In genomic region chr12:52633383-52633782, GRCh38 we compare ENCODE assay signal across 16 cellular contexts. TPM values are rescaled to one million over a fixed set of nuclear protein-coding genes. Genes with fewer than 3 reads are reported as not detected.
DNase-seq lines count a peak whose midpoint lies in the region; ATAC-seq and TF ChIP-seq lines count a peak whose summit lies in the region.
"Had no signal": no experiment of that assay in that cellular context is flagged by ENCODE, and none has a peak within 500 bp of the region (broad histone marks: within the 10 kb centered on the region; RNA-seq: fewer than 3 reads in every experiment).

No MANE protein-coding gene starts in this region.

- CTCF ChIA-PET in CD8-positive, alpha-beta T cell (lab: Charles Lee), result interaction anchor here (1.1 to 2.1 kb wide), 10 partner anchors 9 to 246 kb away, joined by 3 to 12 read pairs (median 8); partner anchors contain the start of gene KRT73
- CTCF ChIA-PET in OCI-LY7 (lab: Charles Lee; ENCODE audit: unreplicated experiment), result no interaction called here

- peak; percentile 65 for ATAC-seq in CD8-positive, alpha-beta T cell
- ATAC-seq: HCT116, WTC11 had no signal

- no peaks in the 10 kb centered on the region for H3K9me3 ChIP-seq in CD8-positive, alpha-beta T cell (ENCODE audit: low read length)
- no peaks in the 10 kb centered on the region for H3K9me3 ChIP-seq in OCI-LY7 (ENCODE audit: low read length)

- no peaks in the 10 kb centered on the region for H3K36me3 Mint-ChIP-seq in CD8-positive, alpha-beta T cell
- H3K36me3 Mint-ChIP-seq: WTC11 had no signal

- peaks cover 60% of the 10 kb centered on the region for H3K4me1 ChIP-seq in CD8-positive, alpha-beta T cell (ENCODE audit: insufficient read depth, low read length)
- H3K4me1 ChIP-seq in OCI-LY7 (ENCODE audit: insufficient read depth, low read length, poor library complexity, severe bottlenecking), result no peaks in the 10 kb centered on the region

- no peak overlapping the region for H3K4me3 ChIP-seq in CD8-positive, alpha-beta T cell (ENCODE audit: low read depth, low read length)
- no peak overlapping the region for H3K4me3 ChIP-seq in OCI-LY7 (ENCODE audit: low read depth, low read length, poor library complexity, severe bottlenecking)

- no peaks in the 10 kb centered on the region for H3K9me3 Mint-ChIP-seq in CD8-positive, alpha-beta T cell
- H3K9me3 Mint-ChIP-seq: WTC11 had no signal

- no peaks in the 10 kb centered on the region for H3K9me2 ChIP-seq in OCI-LY7 (ENCODE audit: insufficient read depth, low read length)

- intact Hi-C loops in CD8-positive, alpha-beta T cell (cut with DNase I, micrococcal nuclease), result no loop called here
- intact Hi-C loops in OCI-LY7 (cut with micrococcal nuclease; ENCODE audit: unreplicated experiment), result no loop called here

- H3K4me3 Mint-ChIP-seq in CD8-positive, alpha-beta T cell, result peak overlapping the region; percentile 47
- H3K4me3 Mint-ChIP-seq: WTC11 had no signal

- peak overlapping the region; percentile 5; the same call in 1 of the 2 replicates for H3K27ac ChIP-seq in C4-2B
- H3K27ac ChIP-seq in CD8-positive, alpha-beta T cell (ENCODE audit: low read depth, low read length), result no peak overlapping the region
- H3K27ac ChIP-seq in OCI-LY7 (ENCODE audit: low read depth, low read length, poor library complexity, severe bottlenecking), result no peak overlapping the region

- POLR2A ChIA-PET in CD8-positive, alpha-beta T cell (lab: Charles Lee), result interaction anchor here (0.9 to 6.4 kb wide), 9 partner anchors 8 to 77 kb away, joined by 3 to 41 read pairs (median 4); no protein-coding TSS in a partner anchor
- POLR2A ChIA-PET in OCI-LY7 (lab: Charles Lee), result no interaction called here

- BruUV-seq in OCI-LY7 (replicated peaks; lab: Mats Ljungman, UMichigan), result no TSS peak

- no peaks in the 10 kb centered on the region for H3K27me3 Mint-ChIP-seq in CD8-positive, alpha-beta T cell (ENCODE audit: low read depth)

- no peak overlapping the region for H3K4me2 ChIP-seq in OCI-LY7 (ENCODE audit: low read length)

- no peaks in the 10 kb centered on the region for H3K79me2 ChIP-seq in OCI-LY7 (ENCODE audit: insufficient read depth, low read depth, low read length)

- H3K27me3 ChIP-seq in CD8-positive, alpha-beta T cell (ENCODE audit: insufficient read depth, low read length), result no peaks in the 10 kb centered on the region

- no peaks in the 10 kb centered on the region for H4K20me1 ChIP-seq in OCI-LY7 (ENCODE audit: insufficient read depth, low read length)

- H3K4me1 Mint-ChIP-seq in CD8-positive, alpha-beta T cell (ENCODE audit: low read depth), result peaks cover 71% of the 10 kb centered on the region
- H3K4me1 Mint-ChIP-seq: WTC11 had no signal

- peak overlapping the region; percentile 72 for H3K27ac Mint-ChIP-seq in CD8-positive, alpha-beta T cell
- H3K27ac Mint-ChIP-seq: WTC11 had no signal

- DNase-seq in CD8-positive, alpha-beta T cell, result peak in 3 of 7 experiments; percentile 35 to 62 (median 48)
- peak; percentile 29 for DNase-seq in OCI-LY7 (ENCODE audit: low spot score)
- DNase-seq in ecto neural progenitor cell (ENCODE audit: low spot score), result peak; percentile 43
- no peak for DNase-seq in mucosa of gallbladder (ENCODE audit: low spot score)
- no peak for DNase-seq in NCI-H1436 treated with DMSO at 0.1 percent for 48 hours (lab: John Stamatoyannopoulos, UW)
- DNase-seq in stimulated activated CD4-positive, alpha-beta T cell treated with anti-CD3 and anti-CD28 coated beads, Interleukin-12 subunit alpha, Interleukin-12 subunit beta, amount 100 ng/mL, for 4 hours, result no peak
- DNase-seq: activated effector memory CD4-positive, alpha-beta T cell treated with Interleukin-2 at 50 U/mL for 16 hours; cerebellar nuclear complex; NCI-H1417 treated with DMSO at 0.1 percent for 48 hours; NCI-H526 treated with DMSO at 0.1 percent for 48 hours; SHP77 had no signal

- H3K36me3 ChIP-seq in CD8-positive, alpha-beta T cell (ENCODE audit: insufficient read depth, low read length), result no peaks in the 10 kb centered on the region
- H3K36me3 ChIP-seq in OCI-LY7 (ENCODE audit: insufficient read depth, low read length), result no peaks in the 10 kb centered on the region

- TF ChIP-seq CTCF in C4-2B (conservative IDR thresholded peaks at IDR 0.05) (no peak), OCI-LY7 (conservative IDR thresholded peaks at IDR 0.05; ENCODE audit: low read length) (no peak)
- no peak for TF ChIP-seq CTCF in CD8-positive, alpha-beta T cell (IDR thresholded peaks at IDR 0.05)

- H2AFZ ChIP-seq in OCI-LY7 (ENCODE audit: low read length), result no peak overlapping the region

RNA-seq across cellular contexts. Expression of gene KRT73, which starts 15.0 kb away (rescaled TPM):
- total RNA-seq in CD8-positive, alpha-beta T cell, result 1 to 10 TPM; 7.8 to 8.1 TPM
- not detected in 2 replicates for total RNA-seq in OCI-LY7 (2014; rRNA removed; shearing (Covaris generic))
- not detected in 2 replicates for total RNA-seq in OCI-LY7 (2022)
- total RNA-seq in mucosa of gallbladder, result not detected
- total RNA-seq: epithelial cell of proximal tubule, subcutaneous adipose tissue, WTC11 had no signal

RNA-seq across cellular contexts. Expression of gene KRT2, which starts 18.6 kb away (rescaled TPM):
- total RNA-seq in CD8-positive, alpha-beta T cell, result 1 to 10 TPM; 1.4 TPM
- total RNA-seq in OCI-LY7 (2014; rRNA removed; shearing (Covaris generic)), result not detected in 2 replicates
- not detected in 2 replicates for total RNA-seq in OCI-LY7 (2022)
- total RNA-seq in mucosa of gallbladder, result not detected
- total RNA-seq: epithelial cell of proximal tubule, subcutaneous adipose tissue, WTC11 had no signal

RNA-seq across cellular contexts. Expression of gene KRT72, which starts 32.1 kb away (rescaled TPM):
- 1 to 10 TPM; 5.6 to 5.8 TPM for total RNA-seq in CD8-positive, alpha-beta T cell
- total RNA-seq in OCI-LY7 (2014; rRNA removed; shearing (Covaris generic)), result not detected in 2 replicates
- total RNA-seq in OCI-LY7 (2022) (not detected in 2 replicates), mucosa of gallbladder (not detected)
- total RNA-seq: epithelial cell of proximal tubule, subcutaneous adipose tissue, WTC11 had no signal

RNA-seq across cellular contexts. Expression of gene KRT1, which starts 46.8 kb away (rescaled TPM):
- under 1 TPM; 0.25 to 0.95 TPM for total RNA-seq in CD8-positive, alpha-beta T cell
- total RNA-seq in OCI-LY7 (2014; rRNA removed; shearing (Covaris generic)), result not detected in 2 replicates
- total RNA-seq in OCI-LY7 (2022) (not detected in 2 replicates), mucosa of gallbladder (2.9 TPM)
- total RNA-seq: epithelial cell of proximal tubule, WTC11 had no signal

RNA-seq across cellular contexts. Expression of gene KRT74, which starts 59.7 kb away (rescaled TPM):
- total RNA-seq in CD8-positive, alpha-beta T cell, result not detected
- total RNA-seq in OCI-LY7 (2014; rRNA removed; shearing (Covaris generic)), result not detected in 2 replicates
- not detected in 2 replicates for total RNA-seq in OCI-LY7 (2022)
- total RNA-seq in mucosa of gallbladder, result not detected
- total RNA-seq: epithelial cell of proximal tubule, subcutaneous adipose tissue, WTC11 had no signal

Comparison
In these comparisons a context has a peak if more than half of its experiments do, and no peak if none do; other contexts are left out.
1. DNase-seq: peak in OCI-LY7 (single experiment) and ecto neural progenitor cell (single experiment); none in mucosa of gallbladder (single experiment), NCI-H1436 treated with DMSO at 0.1 percent for 48 hours (single experiment) and stimulated activated CD4-positive, alpha-beta T cell treated with anti-CD3 and anti-CD28 coated beads, Interleukin-12 subunit alpha, Interleukin-12 subunit beta, amount 100 ng/mL, for 4 hours (single experiment).